In the genomic region with DNA sequence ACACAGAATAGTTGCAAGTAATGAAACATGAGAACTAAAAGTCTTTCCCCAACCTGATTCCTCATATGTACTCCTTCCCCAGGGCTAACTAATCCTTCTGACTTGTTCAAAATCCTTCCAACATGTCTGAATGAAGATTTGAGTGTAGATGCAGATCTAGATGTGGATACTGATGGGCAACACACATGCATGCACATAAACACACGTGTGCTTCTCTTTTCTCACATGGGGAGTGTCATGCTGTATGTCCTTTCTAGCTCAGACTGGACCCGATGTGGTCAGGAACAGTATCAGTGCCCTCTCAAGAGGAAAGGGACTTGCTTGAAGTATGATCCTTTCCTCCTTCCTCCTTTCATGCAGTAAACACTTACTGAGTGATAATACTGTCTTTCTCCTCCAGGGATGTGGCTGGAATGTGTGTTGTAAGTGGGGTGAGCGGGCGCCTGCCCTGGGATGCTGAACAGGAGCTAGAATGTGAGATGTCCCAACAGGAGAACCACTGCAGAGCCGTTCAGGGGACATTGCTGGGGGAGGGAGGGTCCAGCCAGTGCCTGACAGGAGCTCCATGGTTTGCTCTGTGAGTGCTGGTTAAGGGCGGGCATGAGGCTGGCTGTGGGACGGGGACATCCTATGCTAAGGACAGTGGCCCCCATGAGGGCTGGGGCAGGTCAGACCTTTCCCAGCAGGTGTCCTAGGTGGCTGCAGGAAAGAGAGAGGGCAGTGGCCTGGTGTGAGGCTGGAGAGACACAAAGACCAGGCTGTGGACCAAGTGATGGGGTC, we compare ENCODE assay signal across 22 cellular contexts.
"Had no signal": no experiment of that assay in that cellular context is flagged by ENCODE, and none has a peak within 500 bp of the region (broad histone marks: within the 10 kb centered on the region; RNA-seq: fewer than 3 reads in every experiment).

No MANE protein-coding gene starts in this region.

- H3K4me3 Mint-ChIP-seq: activated CD4-positive, alpha-beta T cell treated with anti-CD3 and anti-CD28 coated beads for 36 hours; activated CD4-positive, alpha-beta T cell treated with anti-CD3 and anti-CD28 coated beads, Interleukin-2, amount 10 ng/mL, durations not matched to agents 24 days and 14 days; activated CD8-positive, alpha-beta T cell treated with anti-CD3 and anti-CD28 coated beads for 36 hours; activated naive CD8-positive, alpha-beta T cell; activated T-cell treated with anti-CD3 and anti-CD28 coated beads, Interleukin-2, amount 50 U/mL, for 4 hours; activated T-helper 17 cell treated with anti-CD3 and anti-CD28 coated beads, Interleukin-2, amount 50 U/mL, for 72 hours had no signal

- H3K27ac ChIP-seq: body of pancreas had no signal

- ATAC-seq: activated CD4-positive, alpha-beta T cell treated with anti-CD3 and anti-CD28 coated beads for 36 hours; activated CD8-positive, alpha-beta T cell treated with anti-CD3 and anti-CD28 coated beads for 36 hours; activated T-cell treated with anti-CD3 and anti-CD28 coated beads, Interleukin-2, amount 50 U/mL, for 4 hours; activated T-helper 17 cell treated with anti-CD3 and anti-CD28 coated beads, Interleukin-2, amount 50 U/mL, for 72 hours; body of pancreas; esophagus mucosa had no signal

- H3K4me3 ChIP-seq: body of pancreas had no signal

- H3K36me3 Mint-ChIP-seq: activated naive CD8-positive, alpha-beta T cell had no signal

- H3K9me3 ChIP-seq: body of pancreas had no signal

- DNase-seq: activated CD4-positive, alpha-beta T cell treated with anti-CD3 and anti-CD28 coated beads for 36 hours; activated CD4-positive, alpha-beta T cell treated with anti-CD3 and anti-CD28 coated beads, Interleukin-2, amount 10 ng/mL, durations not matched to agents 24 days and 14 days; activated CD4-positive, CD25-positive, alpha-beta regulatory T cell; activated CD4-positive, CD25-positive, alpha-beta regulatory T cell treated with anti-CD3 and anti-CD28 coated beads, Interleukin-2, amount 50 U/mL, for 72 hours; activated CD8-positive, alpha-beta memory T cell treated with anti-CD3 and anti-CD28 coated beads, Interleukin-2, amount 50 U/mL, for 48 hours; activated CD8-positive, alpha-beta T cell treated with anti-CD3 and anti-CD28 coated beads for 36 hours; activated effector memory CD4-positive, alpha-beta T cell treated with Interleukin-2 at 50 U/mL for 16 hours; activated gamma-delta T cell treated with Interleukin-2 at 50 U/mL for 16 hours; activated naive CD4-positive, alpha-beta T cell treated with anti-CD3 and anti-CD28 coated beads, Interleukin-2, amount 50 U/mL, for 16 hours; activated naive CD4-positive, alpha-beta T cell treated with Interleukin-2 at 50 U/mL for 16 hours; activated T-cell treated with anti-CD3 and anti-CD28 coated beads for 4 hours; activated T-cell treated with anti-CD3 and anti-CD28 coated beads, Interleukin-2, amount 50 U/mL, for 4 hours; amniotic stem cell; aorta; body of pancreas; caudate nucleus; effector CD8-positive, alpha-beta T cell; foreskin fibroblast; T-helper 2 cell had no signal

- H3K9me3 Mint-ChIP-seq: activated CD4-positive, alpha-beta T cell treated with anti-CD3 and anti-CD28 coated beads, Interleukin-2, amount 10 ng/mL, durations not matched to agents 24 days and 14 days; activated CD8-positive, alpha-beta T cell treated with anti-CD3 and anti-CD28 coated beads for 36 hours; activated T-cell treated with anti-CD3 and anti-CD28 coated beads, Interleukin-2, amount 50 U/mL, for 4 hours; activated T-helper 17 cell treated with anti-CD3 and anti-CD28 coated beads, Interleukin-2, amount 50 U/mL, for 72 hours had no signal

- H3K27me3 ChIP-seq: body of pancreas had no signal

- H3K27ac Mint-ChIP-seq: activated CD4-positive, alpha-beta T cell treated with anti-CD3 and anti-CD28 coated beads for 36 hours; activated CD4-positive, alpha-beta T cell treated with anti-CD3 and anti-CD28 coated beads, Interleukin-2, amount 10 ng/mL, durations not matched to agents 24 days and 14 days; activated CD8-positive, alpha-beta T cell treated with anti-CD3 and anti-CD28 coated beads for 36 hours; activated naive CD8-positive, alpha-beta T cell; activated T-helper 17 cell treated with anti-CD3 and anti-CD28 coated beads, Interleukin-2, amount 50 U/mL, for 72 hours had no signal

- H3K4me1 ChIP-seq: body of pancreas had no signal

- H3K4me1 Mint-ChIP-seq: activated CD4-positive, alpha-beta T cell treated with anti-CD3 and anti-CD28 coated beads for 36 hours; activated CD4-positive, alpha-beta T cell treated with anti-CD3 and anti-CD28 coated beads, Interleukin-2, amount 10 ng/mL, durations not matched to agents 24 days and 14 days; activated T-helper 17 cell treated with anti-CD3 and anti-CD28 coated beads, Interleukin-2, amount 50 U/mL, for 72 hours had no signal
